16 cellular contexts compared by ENCODE assay signal in genomic region chr5:125584119-125584518, GRCh38.
DNase-seq lines count a peak whose midpoint lies in the region; ATAC-seq lines count a peak whose summit lies in the region.
"Had no signal": no experiment of that assay in that cellular context is flagged by ENCODE, and none has a peak within 500 bp of the region (broad histone marks: within the 10 kb centered on the region; RNA-seq: fewer than 3 reads in every experiment).

No MANE protein-coding gene starts in this region.

- DNase-seq in Right ventricle myocardium inferior (ENCODE audit: missing footprints) (no peak), cardiac septum (ENCODE audit: low spot score) (no peak), globus pallidus (ENCODE audit: low spot score) (peak; percentile 60), medulla oblongata (ENCODE audit: extremely low spot score) (peak; percentile 80), SW480 (ENCODE audit: low spot score) (no peak), NCI-H2081 (lab: John Stamatoyannopoulos, UW) (no peak), NCI-H146 treated with DMSO at 0.1 percent for 48 hours (lab: John Stamatoyannopoulos, UW; ENCODE audit: unreplicated experiment) (no peak)
- DNase-seq: 8988T; activated CD4-positive, alpha-beta T cell treated with anti-CD3 and anti-CD28 coated beads, Interleukin-2, amount 10 ng/mL, durations not matched to agents 7 days and 5 days; DMS79; GOT3; MM.1S; NCI-H1436; NCI-H748 treated with DMSO at 0.1 percent for 48 hours; stimulated activated CD4-positive, alpha-beta T cell treated with anti-CD3 and anti-CD28 coated beads, Interleukin-4, amount 100 ng/mL, for 4 hours had no signal

- ATAC-seq in Right ventricle myocardium inferior (peak; percentile 91), HG02870 (IDR thresholded peaks at IDR 0.05; ENCODE audit: unreplicated experiment) (no peak)

- intact Hi-C loops in Right ventricle myocardium inferior (cut with DNase I) = no loop called here
- intact Hi-C loops in cardiac septum (cut with DNase I) = no loop called here

Comparison
In these comparisons a context has a peak if more than half of its experiments do, and no peak if none do; other contexts are left out.
1. DNase-seq: peak in globus pallidus (single experiment) and medulla oblongata (single experiment); none in Right ventricle myocardium inferior (single experiment), cardiac septum (single experiment), SW480 (single experiment), NCI-H2081 (0 of 2) and NCI-H146 treated with DMSO at 0.1 percent for 48 hours (single experiment).